In the genomic region with DNA sequence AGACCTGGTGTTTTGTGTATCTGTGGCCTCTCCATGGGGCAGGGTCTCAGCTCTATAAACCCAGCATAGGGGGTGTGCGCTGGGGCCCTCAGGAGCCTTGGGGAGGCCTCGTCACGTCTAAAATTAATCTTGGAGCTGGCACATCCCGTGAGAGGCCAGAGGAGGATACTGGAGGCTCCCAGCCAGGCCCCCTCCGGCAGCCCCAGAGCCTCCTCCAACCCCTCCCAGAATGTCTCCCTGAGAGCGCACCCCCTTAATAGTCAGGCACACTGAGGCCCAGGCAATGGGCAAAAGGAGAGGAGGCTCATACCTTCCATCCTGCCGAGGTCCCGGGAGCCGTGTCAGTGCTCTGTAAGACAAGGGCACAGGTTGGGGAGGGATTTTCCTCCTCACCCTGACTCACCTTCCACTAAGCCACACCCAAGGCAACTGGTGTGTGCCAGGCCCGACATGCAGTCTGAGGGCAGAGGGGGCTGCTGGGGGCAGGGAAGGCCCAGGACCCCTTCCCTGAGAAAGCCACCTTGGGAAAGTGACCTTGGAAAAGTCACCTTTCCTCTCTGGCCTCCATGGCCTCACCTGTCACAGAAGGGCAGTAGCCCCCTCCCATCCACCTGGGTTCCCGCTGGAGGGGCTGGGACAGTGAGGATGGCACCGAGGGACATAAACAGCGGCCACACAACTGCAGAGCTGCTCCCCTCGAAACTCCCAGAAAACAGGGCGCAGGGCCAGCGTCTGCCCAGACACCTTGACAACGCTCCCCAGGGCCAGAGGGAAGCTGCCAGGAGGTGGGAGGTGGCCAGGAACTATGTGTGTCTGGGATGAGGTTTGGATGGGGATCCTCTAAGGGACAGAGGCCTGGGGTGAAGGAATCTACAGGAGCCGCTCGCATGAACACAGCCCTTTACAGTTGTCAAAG, we compare ENCODE assay signal across 13 cellular contexts. TPM values are rescaled to one million over a fixed set of nuclear protein-coding genes. Genes with fewer than 3 reads are reported as not detected.
DNase-seq lines count a peak whose midpoint lies in the region; ATAC-seq and TF ChIP-seq lines count a peak whose summit lies in the region.
"Had no signal": no experiment of that assay in that cellular context is flagged by ENCODE, and none has a peak within 500 bp of the region (broad histone marks: within the 10 kb centered on the region; RNA-seq: fewer than 3 reads in every experiment).

No MANE protein-coding gene starts in this region.

- H2BK15ac ChIP-seq in neuronal stem cell (ENCODE audit: low read length), result no peak overlapping the region

- H4K91ac ChIP-seq in neuronal stem cell (ENCODE audit: low read depth, low read length, poor library complexity), result no peak overlapping the region

- no CpG with 5 or more reads among the region's 19 CpGs for WGBS in neuronal stem cell (ENCODE audit: extremely low coverage in 2 of 2, insufficient read length in 2 of 2, insufficient replicate concordance in 1 of 2), 2 donors

- DNase-seq in foreskin keratinocyte, result peak in 1 of 2 donors; percentile 56
- DNase-seq in neuronal stem cell (ENCODE audit: low spot score), result no peak
- no peak for DNase-seq in upper lobe of right lung
- DNase-seq in NCI-H2107 treated with DMSO at 0.1 percent for 48 hours (lab: John Stamatoyannopoulos, UW; ENCODE audit: unreplicated experiment), result no peak
- DNase-seq in effector CD8-positive, alpha-beta T cell (lab: John Stamatoyannopoulos, UW), result no peak
- DNase-seq: activated CD8-positive, alpha-beta memory T cell treated with anti-CD3 and anti-CD28 coated beads for 24 hours; activated naive CD4-positive, alpha-beta T cell treated with anti-CD3 and anti-CD28 coated beads, Interleukin-2, amount 10 ng/mL, durations not matched to agents 7 days and 5 days; Karpas-422; NCI-H2029 treated with DMSO at 0.1 percent for 48 hours; T-cell had no signal

- ATAC-seq in foreskin keratinocyte (peak; percentile 78), upper lobe of right lung (no peak), HG02970 (IDR thresholded peaks at IDR 0.05; ENCODE audit: low FRiP score, unreplicated experiment) (no peak)
- ATAC-seq: T-cell had no signal

- H3K9ac ChIP-seq in neuronal stem cell (ENCODE audit: low read depth, low read length, poor library complexity), result no peak overlapping the region

- peak overlapping the region; percentile 83 for H3K23ac ChIP-seq in neuronal stem cell (ENCODE audit: low read depth, low read length, poor library complexity)

- H2AFZ ChIP-seq in neuronal stem cell (ENCODE audit: low read length), result no peak overlapping the region

- H3K4me2 ChIP-seq in neuronal stem cell (ENCODE audit: insufficient read depth, low read length, poor library complexity, severe bottlenecking), result no peak overlapping the region

- H3K4me1 ChIP-seq in foreskin keratinocyte (peaks cover 15% of the 10 kb centered on the region), neuronal stem cell (ENCODE audit: control insufficient read depth in 2 of 2, insufficient read depth in 1 of 2, low read depth in 1 of 2, low read length in 2 of 2) (peaks cover 15 to 50% of the 10 kb centered on the region in 2 donors), upper lobe of right lung (peaks cover 40% of the 10 kb centered on the region)

- H3K27ac ChIP-seq in angular gyrus (ENCODE audit: low read depth, low read length) (peak overlapping the region; percentile 16), foreskin keratinocyte (no peak overlapping the region), neuronal stem cell (replicated peaks; ENCODE audit: low read length) (no peak overlapping the region), upper lobe of right lung (peak overlapping the region; percentile 2)

- no peak overlapping the region for H2BK12ac ChIP-seq in neuronal stem cell (ENCODE audit: low read length)

- H2BK5ac ChIP-seq in neuronal stem cell (ENCODE audit: low read length), result peak overlapping the region; percentile 35

- H3K4ac ChIP-seq in neuronal stem cell (ENCODE audit: low read length), result no peak overlapping the region

- no peak overlapping the region for H3K18ac ChIP-seq in neuronal stem cell (ENCODE audit: low read length)

- no peak for TF ChIP-seq CTCF in foreskin keratinocyte (conservative IDR thresholded peaks at IDR 0.05)
- no peak for TF ChIP-seq CTCF in upper lobe of right lung (IDR thresholded peaks at IDR 0.05)

- intact Hi-C loops in upper lobe of right lung (cut with DNase I), result no loop called here

- H3K79me1 ChIP-seq in neuronal stem cell (ENCODE audit: low read depth, low read length), result peaks cover 5% of the 10 kb centered on the region

- no peak overlapping the region for H2BK120ac ChIP-seq in neuronal stem cell (ENCODE audit: low read depth, low read length)

- H3K27me3 ChIP-seq in foreskin keratinocyte (no peaks in the 10 kb centered on the region), neuronal stem cell (ENCODE audit: control insufficient read depth in 3 of 3, insufficient read depth in 3 of 3, low read depth in 1 of 3, low read length in 3 of 3) (no peaks in the 10 kb centered on the region), upper lobe of right lung (no peaks in the 10 kb centered on the region)

- H4K8ac ChIP-seq in neuronal stem cell (ENCODE audit: low read depth, low read length), result no peak overlapping the region

- H3K4me3 ChIP-seq in neuronal stem cell (ENCODE audit: low read length in 2 of 2), result no peak overlapping the region
- peak overlapping the region; percentile 8 for H3K4me3 ChIP-seq in upper lobe of right lung
- H3K4me3 ChIP-seq: skin epidermis had no signal

- H3K36me3 ChIP-seq in neuronal stem cell (replicated peaks in 1 of 2; ENCODE audit: control insufficient read depth in 2 of 2, insufficient read depth in 2 of 2, low read length in 2 of 2), result no peaks in the 10 kb centered on the region
- peaks cover 28% of the 10 kb centered on the region for H3K36me3 ChIP-seq in upper lobe of right lung

- no peak overlapping the region for H3K14ac ChIP-seq in neuronal stem cell (ENCODE audit: low read length)

- H3K9me3 ChIP-seq in neuronal stem cell (replicated peaks in 1 of 2; ENCODE audit: control insufficient read depth in 2 of 2, insufficient read depth in 1 of 2, low read depth in 1 of 2, low read length in 2 of 2), result peaks cover 0 to 2% of the 10 kb centered on the region in 2 donors
- H3K9me3 ChIP-seq in upper lobe of right lung, result no peaks in the 10 kb centered on the region

- H2AK5ac ChIP-seq in neuronal stem cell (ENCODE audit: low read depth, low read length), result peak overlapping the region; percentile 82

RNA-seq across cellular contexts. Expression of a gene that starts 2.9 kb away (rescaled TPM):
- total RNA-seq in foreskin keratinocyte (60.7 and 62.6 TPM in 2 replicates), upper lobe of right lung (158 TPM)
- 99.6 and 106 TPM in 2 replicates for polyA plus RNA-seq in foreskin keratinocyte
- 36.1 TPM for polyA plus RNA-seq in neuronal stem cell (2013, experiment 1 of 2)
- 36.6 TPM for polyA plus RNA-seq in neuronal stem cell (2013, experiment 2 of 2)

RNA-seq across cellular contexts. Expression of a gene that starts 20.1 kb away (rescaled TPM):
- total RNA-seq in foreskin keratinocyte (3.1 TPM in 2 replicates), upper lobe of right lung (322 TPM)
- 4.9 and 5.4 TPM in 2 replicates for polyA plus RNA-seq in foreskin keratinocyte
- polyA plus RNA-seq in neuronal stem cell (2013, experiment 1 of 2), result 0.11 TPM
- 0.10 TPM for polyA plus RNA-seq in neuronal stem cell (2013, experiment 2 of 2)

RNA-seq across cellular contexts. Expression of a gene that starts 24.8 kb away (rescaled TPM):
- 23.2 and 27.1 TPM in 2 replicates for total RNA-seq in foreskin keratinocyte
- polyA plus RNA-seq in foreskin keratinocyte, result 24.3 and 27.7 TPM in 2 replicates
- 31.0 TPM for polyA plus RNA-seq in neuronal stem cell (2013, experiment 1 of 2)
- polyA plus RNA-seq in neuronal stem cell (2013, experiment 2 of 2), result 30.5 TPM
- 94.7 TPM for total RNA-seq in upper lobe of right lung

RNA-seq across cellular contexts. Expression of a gene that starts 42.3 kb away (rescaled TPM):
- total RNA-seq in foreskin keratinocyte (16.6 and 18.5 TPM in 2 replicates), upper lobe of right lung (58.8 TPM)
- polyA plus RNA-seq in foreskin keratinocyte, result 19.9 and 21.3 TPM in 2 replicates
- 11.3 TPM for polyA plus RNA-seq in neuronal stem cell (2013, experiment 1 of 2)
- 12.7 TPM for polyA plus RNA-seq in neuronal stem cell (2013, experiment 2 of 2)

RNA-seq across cellular contexts. Expression of a gene that starts 56.0 kb away (rescaled TPM):
- total RNA-seq in foreskin keratinocyte (4.7 and 6.3 TPM in 2 replicates), upper lobe of right lung (3.5 TPM)
- 4.8 and 7.9 TPM in 2 replicates for polyA plus RNA-seq in foreskin keratinocyte
- polyA plus RNA-seq in neuronal stem cell (2013, experiment 1 of 2), result 2.4 TPM
- 2.5 TPM for polyA plus RNA-seq in neuronal stem cell (2013, experiment 2 of 2)

Comparison
In these comparisons a context has a peak if more than half of its experiments do, and no peak if none do; other contexts are left out.
1. H3K27ac ChIP-seq: peak in angular gyrus (single experiment) and upper lobe of right lung (single experiment); none in foreskin keratinocyte (single experiment) and neuronal stem cell (single experiment).
2. RNA of a gene that starts 20.1 kb away (total RNA-seq): 322 TPM in upper lobe of right lung (single experiment); 3.1 TPM in foreskin keratinocyte; every median in the first group is over 10 times any median in the second.